Comparison of ENCODE assay signal across 32 cellular contexts in the genomic region with DNA sequence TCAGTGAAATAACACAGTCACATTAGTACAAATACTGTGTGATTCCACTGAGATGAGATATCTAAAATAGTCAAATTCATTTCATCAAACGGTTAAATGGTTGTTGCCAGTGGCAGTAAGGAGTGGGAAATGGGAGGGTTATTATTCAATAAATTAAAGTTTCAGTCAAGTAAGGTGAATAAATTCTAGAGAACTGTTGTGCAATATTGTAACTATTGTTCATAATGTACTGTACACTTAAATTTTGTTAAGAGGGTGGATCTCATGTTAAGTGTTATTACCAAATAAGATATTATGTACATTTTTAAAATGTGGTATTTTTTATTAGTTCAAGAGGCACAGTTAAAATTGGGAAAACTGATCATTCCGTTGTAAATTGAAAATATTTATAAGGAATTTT.
"Had no signal": no experiment of that assay in that cellular context is flagged by ENCODE, and none has a peak within 500 bp of the region (broad histone marks: within the 10 kb centered on the region; RNA-seq: fewer than 3 reads in every experiment).

No MANE protein-coding gene starts in this region.

- H3K4me3 ChIP-seq: ascending aorta, cardiac muscle cell, colonic mucosa, SJCRH30, SK-N-MC had no signal

- H3K9me3 ChIP-seq: ascending aorta, colonic mucosa, SJCRH30 had no signal

- H3K27me3 ChIP-seq: ascending aorta, cardiac muscle cell, colonic mucosa, SJCRH30 had no signal

- DNase-seq: activated CD4-positive, alpha-beta T cell treated with anti-CD3 and anti-CD28 coated beads for 1 hour; activated CD4-positive, alpha-beta T cell treated with anti-CD3 and anti-CD28 coated beads, Interleukin-2, amount 10 ng/mL, durations not matched to agents 24 days and 14 days; activated CD4-positive, alpha-beta T cell treated with anti-CD3 and anti-CD28 coated beads, Interleukin-2, amount 50 U/mL, for 4 hours; activated CD4-positive, CD25-positive, alpha-beta regulatory T cell; activated CD8-positive, alpha-beta T cell treated with anti-CD3 and anti-CD28 coated beads for 36 hours; activated effector memory CD4-positive, alpha-beta T cell treated with anti-CD3 and anti-CD28 coated beads, Interleukin-2, amount 50 U/mL, for 16 hours; activated naive CD4-positive, alpha-beta T cell; activated naive CD4-positive, alpha-beta T cell treated with anti-CD3 and anti-CD28 coated beads, Interleukin-2, amount 50 U/mL, for 16 hours; activated naive CD8-positive, alpha-beta T cell treated with anti-CD3 and anti-CD28 coated beads for 36 hours; activated T-cell treated with anti-CD3 and anti-CD28 coated beads, Interleukin-2, amount 50 U/mL, for 1 hour; activated T-cell treated with anti-CD3 and anti-CD28 coated beads, Interleukin-2, amount 50 U/mL, for 72 hours; amniotic stem cell; colonic mucosa; KG1; MM.1S; NCI-H1048; NCI-H1105 treated with DMSO at 0.1 percent for 48 hours; NCI-H1436; NCI-H1694; NCI-H1930; NCI-H2081 treated with DMSO at 0.1 percent for 48 hours; NCI-H345; NCI-H524 treated with DMSO at 0.1 percent for 48 hours; SHP77; SJCRH30; T1000; WERI-Rb-1 had no signal

- ATAC-seq: activated CD8-positive, alpha-beta T cell treated with anti-CD3 and anti-CD28 coated beads for 36 hours; activated T-cell treated with anti-CD3 and anti-CD28 coated beads, Interleukin-2, amount 50 U/mL, for 72 hours; activated T-helper 17 cell treated with anti-CD3 and anti-CD28 coated beads, Interleukin-2, amount 50 U/mL, for 72 hours; Panc1 had no signal

- H3K27ac ChIP-seq: ascending aorta, cardiac muscle cell, colonic mucosa, SJCRH30, SK-N-MC, WERI-Rb-1 had no signal

- H3K36me3 ChIP-seq: ascending aorta, cardiac muscle cell, colonic mucosa, SJCRH30, WERI-Rb-1 had no signal

- H3K4me1 ChIP-seq: ascending aorta, colonic mucosa, SJCRH30 had no signal
